Comparison of ENCODE assay signal across 15 cellular contexts in the genomic region with DNA sequence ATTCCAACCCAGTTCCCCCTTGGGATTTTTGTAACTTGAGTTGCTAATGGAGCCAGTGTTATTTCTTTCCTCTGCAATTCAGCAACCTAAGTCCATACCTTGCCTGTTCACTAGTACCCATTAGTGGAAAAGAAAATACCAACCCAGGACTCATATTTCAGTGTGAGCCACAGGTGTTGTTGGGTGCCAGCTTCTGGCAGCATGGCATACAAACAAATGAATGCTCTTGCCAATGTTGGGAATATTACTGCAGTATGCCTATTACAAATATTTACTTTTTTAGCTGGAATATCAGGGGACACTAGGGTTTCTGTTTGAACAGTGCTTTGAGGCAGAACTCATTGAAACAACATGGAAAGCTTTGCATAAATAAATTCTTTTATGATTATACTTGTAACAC.
"Had no signal": no experiment of that assay in that cellular context is flagged by ENCODE, and none has a peak within 500 bp of the region (broad histone marks: within the 10 kb centered on the region; RNA-seq: fewer than 3 reads in every experiment).

No MANE protein-coding gene starts in this region.

- H3K27me3 ChIP-seq: body of pancreas, heart left ventricle had no signal

- H3K9me3 ChIP-seq: body of pancreas, heart left ventricle, thoracic aorta had no signal

- H3K27ac ChIP-seq: body of pancreas, coronary artery, heart left ventricle, parathyroid adenoma, thoracic aorta had no signal

- ATAC-seq: activated CD8-positive, alpha-beta memory T cell treated with anti-CD3 and anti-CD28 coated beads, Interleukin-2, amount 10 ng/mL, durations not matched to agents 7 days and 5 days; activated naive CD4-positive, alpha-beta T cell treated with anti-CD3 and anti-CD28 coated beads, Interleukin-2, amount 50 U/mL, for 72 hours; body of pancreas; heart left ventricle; left ventricle myocardium superior had no signal

- H3K4me3 ChIP-seq: body of pancreas, coronary artery, heart left ventricle, thoracic aorta had no signal

- H3K36me3 ChIP-seq: heart left ventricle, thoracic aorta had no signal

- DNase-seq: activated CD4-positive, alpha-beta T cell treated with anti-CD3 and anti-CD28 coated beads, Interleukin-2, amount 50 U/mL, for 48 hours; activated CD8-positive, alpha-beta memory T cell treated with anti-CD3 and anti-CD28 coated beads, Interleukin-2, amount 10 ng/mL, durations not matched to agents 7 days and 5 days; activated effector memory CD4-positive, alpha-beta T cell treated with anti-CD3 and anti-CD28 coated beads, Interleukin-2, amount 50 U/mL, for 16 hours; activated T-cell treated with anti-CD3 and anti-CD28 coated beads, Interleukin-2, amount 50 U/mL, for 24 hours; amniotic stem cell; central memory CD4-positive, alpha-beta T cell; effector memory CD4-positive, alpha-beta T cell; heart left ventricle; left ventricle myocardium superior; stimulated activated CD4-positive, alpha-beta T cell treated with anti-CD3 and anti-CD28 coated beads, Interleukin-4, amount 100 ng/mL, for 1 hour had no signal
